21 cellular contexts compared by ENCODE assay signal in genomic region chr15:98673133-98673532, GRCh38. TPM values are rescaled to one million over a fixed set of nuclear protein-coding genes. Genes with fewer than 3 reads are reported as not detected.
DNase-seq lines count a peak whose midpoint lies in the region; ATAC-seq and TF ChIP-seq lines count a peak whose summit lies in the region.
"Had no signal": no experiment of that assay in that cellular context is flagged by ENCODE, and none has a peak within 500 bp of the region (broad histone marks: within the 10 kb centered on the region; RNA-seq: fewer than 3 reads in every experiment).

No MANE protein-coding gene starts in this region.

- no peak for ATAC-seq in body of pancreas
- ATAC-seq: effector memory CD8-positive, alpha-beta T cell; left lung; stimulated activated effector memory CD8-positive, alpha-beta T cell treated with anti-CD3 and anti-CD28 coated beads, Interleukin-12 subunit alpha, Interleukin-12 subunit beta, amount 100 ng/mL, for 72 hours had no signal

- H3K27ac ChIP-seq in right atrium auricular region = peak overlapping the region; percentile 62 to 63
- peak overlapping the region in 3 of 4 donors; percentile 54 to 77 (median 61) for H3K27ac ChIP-seq in body of pancreas
- H3K27ac ChIP-seq in neutrophil = peak overlapping the region; percentile 1
- H3K27ac ChIP-seq in testis = no peak overlapping the region
- no peak overlapping the region for H3K27ac ChIP-seq in Peyer's patch
- H3K27ac ChIP-seq: left lung, PC-9 had no signal

- no peak overlapping the region for H3K4me3 ChIP-seq in right atrium auricular region
- no peak overlapping the region for H3K4me3 ChIP-seq in body of pancreas
- no peak overlapping the region for H3K4me3 ChIP-seq in neutrophil (ENCODE audit: low read depth in 1 of 2, low read length in 1 of 2)
- H3K4me3 ChIP-seq in testis = no peak overlapping the region
- no peak overlapping the region for H3K4me3 ChIP-seq in Peyer's patch
- H3K4me3 ChIP-seq: cardiac muscle cell, left lung, PC-9 had no signal

- TF ChIP-seq CTCF in right atrium auricular region (IDR thresholded peaks at IDR 0.05) = no peak
- no peak for TF ChIP-seq CTCF in body of pancreas (IDR thresholded peaks at IDR 0.05)
- TF ChIP-seq CTCF in neutrophil (IDR thresholded peaks at IDR 0.05) = no peak
- no peak for TF ChIP-seq CTCF in testis (IDR thresholded peaks at IDR 0.05)
- no peak for TF ChIP-seq CTCF in Peyer's patch (IDR thresholded peaks at IDR 0.05)

- intact Hi-C loops in cardiac septum (cut with DNase I) = loop anchor here (10.0 kb wide), 1 partner anchor 52 kb away; no protein-coding TSS in a partner anchor
- intact Hi-C loops in body of pancreas (cut with DNase I) = no loop called here
- intact Hi-C loops in testis (cut with DNase I; ENCODE audit: low total_unique reads) = no loop called here

- peaks cover 0 to 83% of the 10 kb centered on the region in 2 donors for H3K4me1 ChIP-seq in right atrium auricular region
- peaks cover 71% of the 10 kb centered on the region for H3K4me1 ChIP-seq in body of pancreas
- peaks cover 20 to 26% of the 10 kb centered on the region in 2 experiments for H3K4me1 ChIP-seq in neutrophil (ENCODE audit: control insufficient read depth in 1 of 2, insufficient read depth in 1 of 2, low read depth in 1 of 2, low read length in 1 of 2)
- H3K4me1 ChIP-seq in testis = peaks cover 21% of the 10 kb centered on the region
- H3K4me1 ChIP-seq in Peyer's patch = peaks cover 0 to 12% (median 0%) of the 10 kb centered on the region in 4 donors

- H3K36me3 ChIP-seq in right atrium auricular region = no peaks in the 10 kb centered on the region
- no peaks in the 10 kb centered on the region for H3K36me3 ChIP-seq in body of pancreas (replicated peaks in 1 of 2; ENCODE audit: insufficient read depth in 1 of 2, low read depth in 2 of 2)
- no peaks in the 10 kb centered on the region for H3K36me3 ChIP-seq in neutrophil
- no peaks in the 10 kb centered on the region for H3K36me3 ChIP-seq in testis (ENCODE audit: low read depth, missing control alignments)
- no peaks in the 10 kb centered on the region for H3K36me3 ChIP-seq in Peyer's patch
- H3K36me3 ChIP-seq: cardiac muscle cell, left lung had no signal

- DNase-seq in right atrium auricular region (ENCODE audit: low spot score) = no peak
- no peak for DNase-seq in cardiac septum (ENCODE audit: low spot score)
- no peak for DNase-seq in body of pancreas
- no peak for DNase-seq in testis
- DNase-seq in Peyer's patch = no peak
- no peak for DNase-seq in NCI-H226
- DNase-seq: activated CD4-positive, alpha-beta memory T cell treated with anti-CD3 and anti-CD28 coated beads, Interleukin-2, amount 10 ng/mL, durations not matched to agents 7 days and 5 days; activated naive CD4-positive, alpha-beta T cell treated with anti-CD3 and anti-CD28 coated beads, Interleukin-2, amount 50 U/mL, for 16 hours; CD4-positive, alpha-beta T cell; cortex of kidney; effector memory CD8-positive, alpha-beta T cell; foreskin fibroblast; left lung; NCI-H1092; NCI-H2171; nucleus accumbens; PC-9; SHP77 treated with DMSO at 0.1 percent for 48 hours had no signal

- WGBS in body of pancreas, 2 donors = 68 to 83% methylated on average over 4 of the region's 4 CpGs
- 78 to 92% methylated on average over 4 of the region's 4 CpGs for WGBS in testis, 2 donors

- H3K27me3 ChIP-seq in right atrium auricular region (no peaks in the 10 kb centered on the region), body of pancreas (no peaks in the 10 kb centered on the region), neutrophil (no peaks in the 10 kb centered on the region), testis (no peaks in the 10 kb centered on the region), Peyer's patch (no peaks in the 10 kb centered on the region)
- H3K27me3 ChIP-seq: cardiac muscle cell, left lung had no signal

- TF ChIP-seq POLR2A in body of pancreas (IDR thresholded peaks at IDR 0.05) (no peak), testis (IDR thresholded peaks at IDR 0.05) (no peak), Peyer's patch (IDR thresholded peaks at IDR 0.05) (no peak)

- no peaks in the 10 kb centered on the region for H3K9me3 ChIP-seq in right atrium auricular region
- no peaks in the 10 kb centered on the region for H3K9me3 ChIP-seq in body of pancreas
- no peaks in the 10 kb centered on the region for H3K9me3 ChIP-seq in neutrophil
- H3K9me3 ChIP-seq in testis = no peaks in the 10 kb centered on the region
- H3K9me3 ChIP-seq in Peyer's patch = no peaks in the 10 kb centered on the region
- H3K9me3 ChIP-seq: left lung had no signal

RNA-seq across cellular contexts. Expression of gene IGF1R, which starts 24.8 kb away (rescaled TPM):
- total RNA-seq in right atrium auricular region (10 to 100 TPM; 32.1 to 64.1 TPM), cardiac septum (57.2 TPM), body of pancreas (10 to 100 TPM; 34.8 to 55.7 TPM), testis (100 to 1,000 TPM; 157 to 172 TPM), Peyer's patch (100 to 1,000 TPM in 2 of 4 donors, 10 to 100 TPM in 2; 29.6 to 176 (median 88.1) TPM)
- polyA plus RNA-seq in testis (ENCODE audit: insufficient read depth, low read depth, low replicate concordance) = 25.8 TPM

Comparison
In these comparisons a context has a peak if more than half of its experiments do, and no peak if none do; other contexts are left out.
1. H3K27ac ChIP-seq: peak in right atrium auricular region (2 of 2), body of pancreas (3 of 4) and neutrophil (single experiment); none in testis (0 of 2) and Peyer's patch (0 of 4).